2 cellular contexts compared by ENCODE assay signal in genomic region chr1:186446138-186446537, GRCh38.
TF ChIP-seq lines count a peak whose summit lies in the region.

No MANE protein-coding gene starts in this region.

TF ChIP-seq in HepG2, 621 proteins besides CTCF, POLR2A, EP300 and RAD21:
- TF ChIP-seq HMG20A (CRISPR knock-in tag; IDR thresholded peaks at IDR 0.05; ENCODE audit: borderline replicate concordance) (no peak), MAFK (conservative IDR thresholded peaks at IDR 0.05 in 1 of 2, IDR thresholded peaks at IDR 0.05 in 1 of 2; ENCODE audit: low read length in 2 of 2) (peak in 1 of 2 experiments; percentile 68; a peak in 2 of 4 replicates), ZNF570 (CRISPR knock-in tag; IDR thresholded peaks at IDR 0.05; ENCODE audit: borderline replicate concordance) (no peak), MAFF (IDR thresholded peaks at IDR 0.05; ENCODE audit: low read depth, low read length) (peak; percentile 45; the same call in 1 of the 2 replicates)

TF ChIP-seq in K562, 482 proteins besides CTCF, POLR2A, EP300 and RAD21:
- TF ChIP-seq CBFA2T2 (conservative IDR thresholded peaks at IDR 0.05) (no peak), POU5F1 (IDR thresholded peaks at IDR 0.05; ENCODE audit: borderline replicate concordance, low read depth, low read length, partially characterized antibody) (no peak), ESRRA (IDR thresholded peaks at IDR 0.05; ENCODE audit: borderline replicate concordance, low read depth) (no peak), ZKSCAN1 (IDR thresholded peaks at IDR 0.05; ENCODE audit: low read depth, low read length) (no peak), STAT5B (CRISPR knock-in tag; IDR thresholded peaks at IDR 0.05) (no peak), JUNB (CRISPR knock-in tag; conservative IDR thresholded peaks at IDR 0.05) (no peak), SIN3A (IDR thresholded peaks at IDR 0.05; ENCODE audit: borderline replicate concordance in 2 of 2, control insufficient read depth in 1 of 2, low read depth in 2 of 2, low read length in 2 of 2) (no peak), MAFF (IDR thresholded peaks at IDR 0.05; ENCODE audit: low read length) (peak; percentile 62), NFIC (IDR thresholded peaks at IDR 0.05) (no peak), PRPF4 (IDR thresholded peaks at IDR 0.05; ENCODE audit: insufficient read depth, low read depth, low read length, poor library complexity, severe bottlenecking) (no peak), BRCA1 (IDR thresholded peaks at IDR 0.05) (no peak), BRCA1 (CRISPR knock-in tag; IDR thresholded peaks at IDR 0.05) (no peak), CAMTA2 (CRISPR knock-in tag; conservative IDR thresholded peaks at IDR 0.05) (no peak), THAP7 (CRISPR knock-in tag; IDR thresholded peaks at IDR 0.05) (no peak), C11orf30 (IDR thresholded peaks at IDR 0.05; ENCODE audit: low read depth) (peak; percentile 36; the same call in 1 of the 2 replicates), JUND (IDR thresholded peaks at IDR 0.05; ENCODE audit: borderline replicate concordance, low read depth, low read length) (no peak), JUND (tag; IDR thresholded peaks at IDR 0.05; ENCODE audit: borderline replicate concordance, low read depth, low read length) (no peak), MAFK (IDR thresholded peaks at IDR 0.05; ENCODE audit: low read length) (0 out of 2 replicates have a peak, but pooled peaks have one; percentile 55), KHSRP (IDR thresholded peaks at IDR 0.05) (no peak), RFX1 (IDR thresholded peaks at IDR 0.05) (no peak), SNAPC5 (CRISPR knock-in tag; IDR thresholded peaks at IDR 0.05) (no peak), NBN (IDR thresholded peaks at IDR 0.05; ENCODE audit: low read depth) (no peak), ELK1 (CRISPR knock-in tag; IDR thresholded peaks at IDR 0.05) (no peak), NUFIP1 (IDR thresholded peaks at IDR 0.05; ENCODE audit: partially characterized antibody) (no peak), PRMT5 (CRISPR knock-in tag; IDR thresholded peaks at IDR 0.05) (no peak), CCAR2 (IDR thresholded peaks at IDR 0.05; ENCODE audit: low read depth, low read length) (no peak), MAFG (tag; conservative IDR thresholded peaks at IDR 0.05) (peak; percentile 36), CREBBP (IDR thresholded peaks at IDR 0.05; ENCODE audit: low read depth, low read length) (no peak), CREB5 (CRISPR knock-in tag; IDR thresholded peaks at IDR 0.05) (no peak), CBX5 (IDR thresholded peaks at IDR 0.05; ENCODE audit: borderline replicate concordance, low read depth) (no peak), RBM14 (IDR thresholded peaks at IDR 0.05; ENCODE audit: borderline replicate concordance, insufficient read depth, low read depth, low read length) (no peak), ZNF124 (CRISPR knock-in tag; IDR thresholded peaks at IDR 0.05) (no peak), MBD1 (CRISPR knock-in tag; IDR thresholded peaks at IDR 0.05) (no peak), ZBTB8A (IDR thresholded peaks at IDR 0.05; ENCODE audit: partially characterized antibody) (no peak), POLR2H (tag; IDR thresholded peaks at IDR 0.05; ENCODE audit: low read depth) (no peak), RHOXF2B (CRISPR knock-in tag; conservative IDR thresholded peaks at IDR 0.05) (no peak), KDM5B (IDR thresholded peaks at IDR 0.05; ENCODE audit: insufficient replicate concordance, low read depth, low read length) (no peak), DNMT1 (IDR thresholded peaks at IDR 0.05) (no peak), NCOA4 (IDR thresholded peaks at IDR 0.05; ENCODE audit: partially characterized antibody) (no peak), ZFP30 (CRISPR knock-in tag; IDR thresholded peaks at IDR 0.05; ENCODE audit: borderline replicate concordance) (no peak), ZNF316 (IDR thresholded peaks at IDR 0.05) (peak; percentile 79), EP400 (IDR thresholded peaks at IDR 0.05) (no peak)
